Comparison of ENCODE assay signal across 9 cellular contexts in the genomic region with DNA sequence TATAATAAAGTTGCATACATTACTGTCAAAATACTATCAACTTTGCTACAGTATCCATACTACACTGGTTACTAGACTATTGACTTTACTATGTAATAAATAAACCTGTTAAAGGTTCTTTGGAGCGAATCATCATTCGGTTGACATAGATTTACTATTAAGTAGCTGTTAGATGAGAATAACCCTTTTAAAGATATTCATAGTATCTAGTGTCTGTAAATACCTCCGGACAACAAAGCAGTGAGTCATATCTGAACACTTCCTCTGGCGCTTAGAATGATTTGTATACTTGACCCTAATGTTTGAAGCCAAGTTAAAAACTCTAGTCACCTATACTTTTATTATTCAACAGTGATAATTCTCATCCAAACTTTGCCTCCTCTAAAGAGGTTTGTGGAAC.
A peak's percentile ranks its signal among the peaks of the same experiment; 100 is the strongest.
DNase-seq lines count a peak whose midpoint lies in the region; ATAC-seq and TF ChIP-seq lines count a peak whose summit lies in the region.
"Had no signal": no experiment of that assay in that cellular context is flagged by ENCODE, and none has a peak within 500 bp of the region (broad histone marks: within the 10 kb centered on the region; RNA-seq: fewer than 3 reads in every experiment).

No MANE protein-coding gene starts in this region.

- TF ChIP-seq CTCF in AG04450 (IDR thresholded peaks at IDR 0.05; ENCODE audit: low read depth, low read length) = no peak
- no peak for TF ChIP-seq CTCF in BE2C (IDR thresholded peaks at IDR 0.05; ENCODE audit: low read depth, low read length)

- no peaks in the 10 kb centered on the region for H3K4me1 ChIP-seq in BE2C

- H3K4me3 ChIP-seq in AG04450 (ENCODE audit: low read depth, low read length) (no peak overlapping the region), BE2C (ENCODE audit: low read depth, low read length) (no peak overlapping the region)

- CTCF ChIA-PET in AG04450 (lab: Charles Lee) = interaction anchor here (0.6 kb wide), 1 partner anchor 295 kb away, joined by 3 read pairs; no protein-coding TSS in a partner anchor

- H3K36me3 ChIP-seq in BE2C = no peaks in the 10 kb centered on the region

- DNase-seq in AG04450 (ENCODE audit: low read depth, low spot score) (peak; percentile 38), HPDE6-E6E7 (ENCODE audit: extremely low spot score) (peak; percentile 33), dermis microvascular lymphatic vessel endothelial cell (ENCODE audit: low read depth in 2 of 2) (peak; percentile 29 to 69), NCI-H128 (lab: John Stamatoyannopoulos, UW; ENCODE audit: unreplicated experiment) (no peak), BE2C (no peak)
- no peak for DNase-seq in stimulated activated CD4-positive, alpha-beta T cell treated with anti-CD3 and anti-CD28 coated beads, Interleukin-4, amount 100 ng/mL, for 4 hours
- DNase-seq: activated CD4-positive, alpha-beta T cell treated with anti-CD3 and anti-CD28 coated beads, Interleukin-2, amount 10 ng/mL, durations not matched to agents 7 days and 5 days had no signal

- POLR2A ChIA-PET in AG04450 (lab: Yijun Ruan, JAX) = no interaction called here

- ATAC-seq in GM21529 (IDR thresholded peaks at IDR 0.05; ENCODE audit: unreplicated experiment) (peak; percentile 86), GM21390 (IDR thresholded peaks at IDR 0.05; ENCODE audit: unreplicated experiment) (no peak)

- H3K27me3 ChIP-seq in AG04450 (ENCODE audit: control insufficient read depth, insufficient read depth, low read length) = no peaks in the 10 kb centered on the region
- H3K27me3 ChIP-seq in BE2C = no peaks in the 10 kb centered on the region

- no peak overlapping the region for H3K27ac ChIP-seq in AG04450 (ENCODE audit: low read depth, low read length)

- H3K9me3 ChIP-seq in AG04450 (ENCODE audit: control insufficient read depth, insufficient read depth, low read length) (no peaks in the 10 kb centered on the region), BE2C (no peaks in the 10 kb centered on the region)

Comparison
In these comparisons a context has a peak if more than half of its experiments do, and no peak if none do; other contexts are left out.
1. DNase-seq: peak in AG04450 (single experiment), HPDE6-E6E7 (single experiment) and dermis microvascular lymphatic vessel endothelial cell (2 of 2); none in NCI-H128 (single experiment), BE2C (single experiment) and stimulated activated CD4-positive, alpha-beta T cell treated with anti-CD3 and anti-CD28 coated beads, Interleukin-4, amount 100 ng/mL, for 4 hours (0 of 2).